Comparison of ENCODE assay signal across 8 cellular contexts in the genomic region with DNA sequence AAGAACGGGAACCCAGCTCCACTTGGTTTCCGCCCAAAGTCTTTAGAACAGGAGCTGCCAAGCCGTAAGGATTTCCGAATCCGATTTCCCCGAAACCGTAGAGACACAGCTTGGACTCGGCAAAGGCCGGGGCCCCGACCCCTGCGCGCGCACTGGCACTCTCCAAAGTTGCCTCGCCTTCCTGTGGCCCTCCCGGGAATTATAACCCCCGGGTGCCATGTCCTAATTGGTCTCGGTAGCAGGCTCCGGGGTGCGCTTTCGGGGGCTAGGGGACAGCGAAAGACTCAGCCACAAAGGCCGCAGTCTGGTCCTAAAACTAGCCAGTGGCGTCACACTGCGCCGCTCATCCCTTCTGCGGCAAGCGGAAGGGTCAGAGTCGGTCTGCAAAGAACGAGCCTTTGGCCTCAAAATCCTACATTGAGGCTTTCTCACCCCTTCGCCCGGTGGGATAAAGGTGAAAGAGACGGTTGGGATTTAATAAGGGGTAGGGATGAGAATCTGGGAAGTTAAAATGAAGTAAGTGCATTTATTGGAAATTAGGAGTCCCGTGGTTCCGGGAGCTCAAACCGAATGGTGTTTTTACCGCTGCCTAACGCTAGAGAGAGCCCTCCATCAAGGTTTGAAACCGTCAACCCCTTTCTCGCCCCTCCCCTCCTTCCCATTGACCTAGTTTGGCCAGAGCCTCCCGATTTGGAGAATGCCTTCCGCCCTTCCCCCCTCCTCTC. TPM values are rescaled to one million over a fixed set of nuclear protein-coding genes. Genes with fewer than 3 reads are reported as not detected.
DNase-seq lines count a peak whose midpoint lies in the region; ATAC-seq lines count a peak whose summit lies in the region.

No MANE protein-coding gene starts in this region.

- no peaks in the 10 kb centered on the region for H3K36me3 Mint-ChIP-seq in naive B cell

- peak overlapping the region in 4 of 6 donors; percentile 57 to 99 (median 72) for H3K27ac Mint-ChIP-seq in naive B cell

- peak overlapping the region; percentile 88 to 100 (median 98) for H3K4me3 Mint-ChIP-seq in naive B cell

- in situ Hi-C loops in Caki2 (cut with HindIII; ENCODE audit: low pct_unique_long_range_greater_than_20kb, low sequenced_read_pairs) = no loop called here
- in situ Hi-C loops in KBM-7 (cut with MboI; ENCODE audit: low pct_unique_long_range_greater_than_20kb, low sequenced_read_pairs) = loop anchor here (10.0 to 25.0 kb wide), 2 partner anchors 1216 to 1399 kb away; no protein-coding TSS in a partner anchor

- H3K27me3 Mint-ChIP-seq in naive B cell = no peaks in the 10 kb centered on the region

- ATAC-seq in GM21576 (IDR thresholded peaks at IDR 0.05; ENCODE audit: unreplicated experiment) = peak; percentile 57
- peak; percentile 24 to 28 for ATAC-seq in naive B cell (ENCODE audit: low read depth in 2 of 2)

- DNase-seq in Caki2 (ENCODE audit: low read depth) = peak; percentile 87
- DNase-seq in KBM-7 = peak; percentile 89
- peak; percentile 85 for DNase-seq in OCI-M1 (lab: John Stamatoyannopoulos, UW)
- peak; percentile 54 for DNase-seq in activated T-helper 9 cell treated with anti-CD3 and anti-CD28 coated beads, Interleukin-2, amount 50 U/mL, for 16 hours (ENCODE audit: low read depth)
- peak; percentile 96 for DNase-seq in fibroblast of peridontal ligament (ENCODE audit: extremely low read depth)
- peak; percentile 60 for DNase-seq in naive B cell
- DNase-seq in superior temporal gyrus (ENCODE audit: extremely low spot score) = peak; percentile 95

- peaks cover 49 to 75% (median 69%) of the 10 kb centered on the region in 3 donors for H3K4me1 Mint-ChIP-seq in naive B cell

- H3K9me3 Mint-ChIP-seq in naive B cell = no peaks in the 10 kb centered on the region

RNA-seq across cellular contexts. Expression of a gene that starts 6.7 kb away (rescaled TPM):
- 1.8 and 3.0 TPM in 2 replicates for total RNA-seq in Caki2 (2014; rRNA removed; shearing (Covaris generic); ENCODE audit: low replicate concordance)
- polyA plus RNA-seq in naive B cell (ENCODE audit: low read depth in 6 of 6) = 10 to 100 TPM; 20.7 to 39.3 (median 31.9) TPM

RNA-seq across cellular contexts. Expression of a gene that starts 36.2 kb away (rescaled TPM):
- 0.30 TPM in 1 of 2 replicates, not detected in the other for total RNA-seq in Caki2 (2014; rRNA removed; shearing (Covaris generic); ENCODE audit: low replicate concordance)
- not detected for polyA plus RNA-seq in naive B cell (ENCODE audit: low read depth in 6 of 6)

Comparison
In these comparisons a context has a peak if more than half of its experiments do, and no peak if none do; other contexts are left out.
1. Peak in every context shown above with its lines: DNase-seq and ATAC-seq.